Comparison of ENCODE assay signal across 10 cellular contexts in genomic region chr11:71946144-71946571, GRCh38. TPM values are rescaled to one million over a fixed set of nuclear protein-coding genes. Genes with fewer than 3 reads are reported as not detected.
DNase-seq lines count a peak whose midpoint lies in the region; ATAC-seq and TF ChIP-seq lines count a peak whose summit lies in the region.
"Had no signal": no experiment of that assay in that cellular context is flagged by ENCODE, and none has a peak within 500 bp of the region (broad histone marks: within the 10 kb centered on the region; RNA-seq: fewer than 3 reads in every experiment).

No MANE protein-coding gene starts in this region.

- H3K9me3 Mint-ChIP-seq in activated B cell treated with CpG ODN at 0.5 μM for 24 hours: no peaks in the 10 kb centered on the region
- H3K9me3 Mint-ChIP-seq: CD4-positive, CD25-positive, alpha-beta regulatory T cell had no signal

- H3K9me3 ChIP-seq in hepatocyte (ENCODE audit: low read depth): no peaks in the 10 kb centered on the region
- no peaks in the 10 kb centered on the region for H3K9me3 ChIP-seq in thyroid gland
- H3K9me3 ChIP-seq in Peyer's patch: no peaks in the 10 kb centered on the region
- H3K9me3 ChIP-seq: upper lobe of left lung had no signal

- 56% methylated on average over 2 of the region's 2 CpGs for WGBS in hepatocyte (ENCODE audit: low lambda C conversion rate, missing lambda C conversion rate)
- WGBS in thyroid gland, 2 donors: 82 to 83% methylated on average over 2 of the region's 2 CpGs

- no peak overlapping the region for H3K4me3 Mint-ChIP-seq in activated B cell treated with CpG ODN at 0.5 μM for 24 hours
- H3K4me3 Mint-ChIP-seq: CD4-positive, CD25-positive, alpha-beta regulatory T cell had no signal

- H3K36me3 ChIP-seq in hepatocyte (replicated peaks; ENCODE audit: insufficient read depth, low read depth): no peaks in the 10 kb centered on the region
- no peaks in the 10 kb centered on the region for H3K36me3 ChIP-seq in thyroid gland
- H3K36me3 ChIP-seq in Peyer's patch: no peaks in the 10 kb centered on the region

- H3K27ac Mint-ChIP-seq in activated B cell treated with CpG ODN at 0.5 μM for 24 hours: no peak overlapping the region

- peaks cover 14% of the 10 kb centered on the region for H3K4me1 ChIP-seq in hepatocyte (ENCODE audit: insufficient read depth)
- H3K4me1 ChIP-seq in thyroid gland: peaks cover 4 to 17% of the 10 kb centered on the region in 2 donors
- H3K4me1 ChIP-seq in Peyer's patch: peaks cover 0 to 5% (median 0%) of the 10 kb centered on the region in 4 donors

- TF ChIP-seq POLR2A in thyroid gland (IDR thresholded peaks at IDR 0.05): no peak
- TF ChIP-seq POLR2A in Peyer's patch (IDR thresholded peaks at IDR 0.05): no peak

- H3K4me3 ChIP-seq in hepatocyte (no peak overlapping the region), thyroid gland (replicated peaks in 1 of 3) (no peak overlapping the region), Peyer's patch (no peak overlapping the region)
- H3K4me3 ChIP-seq: upper lobe of left lung had no signal

- peaks cover 14% of the 10 kb centered on the region for H3K36me3 Mint-ChIP-seq in activated B cell treated with CpG ODN at 0.5 μM for 24 hours (ENCODE audit: low read depth)

- CTCF ChIA-PET in activated B cell treated with CpG ODN at 0.5 μM for 24 hours (lab: Charles Lee): no interaction called here

- ATAC-seq in activated B cell treated with CpG ODN at 0.5 μM for 24 hours (ENCODE audit: low read depth) (peak; percentile 42), GM19351 (IDR thresholded peaks at IDR 0.05; ENCODE audit: unreplicated experiment) (no peak)

- H3K27ac ChIP-seq in hepatocyte (peak overlapping the region; percentile 55), thyroid gland (no peak overlapping the region), Peyer's patch (no peak overlapping the region)
- H3K27ac ChIP-seq: upper lobe of left lung had no signal

- H3K27me3 Mint-ChIP-seq in activated B cell treated with CpG ODN at 0.5 μM for 24 hours: no peaks in the 10 kb centered on the region
- H3K27me3 Mint-ChIP-seq: CD4-positive, CD25-positive, alpha-beta regulatory T cell had no signal

- H3K9me2 ChIP-seq in hepatocyte (replicated peaks; ENCODE audit: insufficient read depth): no peaks in the 10 kb centered on the region

- H3K27me3 ChIP-seq in hepatocyte (no peaks in the 10 kb centered on the region), thyroid gland (no peaks in the 10 kb centered on the region), Peyer's patch (no peaks in the 10 kb centered on the region)
- H3K27me3 ChIP-seq: upper lobe of left lung had no signal

- H2AFZ ChIP-seq in hepatocyte: no peak overlapping the region

- peaks cover 3% of the 10 kb centered on the region for H4K20me1 ChIP-seq in hepatocyte (ENCODE audit: insufficient read depth, poor library complexity, severe bottlenecking)

- H3K79me2 ChIP-seq in hepatocyte: peaks cover 71% of the 10 kb centered on the region

- intact Hi-C loops in activated B cell treated with CpG ODN at 0.5 μM for 24 hours (cut with micrococcal nuclease): no loop called here
- intact Hi-C loops in thyroid gland (cut with DNase I): no loop called here
- intact Hi-C loops in posterior cingulate gyrus (cut with DNase I): no loop called here

- TF ChIP-seq CTCF in activated B cell treated with CpG ODN at 0.5 μM for 24 hours (IDR thresholded peaks at IDR 0.05) (no peak), hepatocyte (IDR thresholded peaks at IDR 0.05; ENCODE audit: poor library complexity) (no peak), thyroid gland (IDR thresholded peaks at IDR 0.05) (no peak), Peyer's patch (IDR thresholded peaks at IDR 0.05) (no peak)

- POLR2A ChIA-PET in activated B cell treated with CpG ODN at 0.5 μM for 24 hours (lab: Charles Lee): interaction anchor here (0.7 to 0.9 kb wide), 2 partner anchors 15 to 170 kb away, joined by 5 to 7 read pairs; no protein-coding TSS in a partner anchor

- H3K4me1 Mint-ChIP-seq in activated B cell treated with CpG ODN at 0.5 μM for 24 hours: peaks cover 39% of the 10 kb centered on the region

- DNase-seq in stimulated activated CD4-positive, alpha-beta T cell treated with anti-CD3 and anti-CD28 coated beads, Interleukin-1b, Interleukin-23, amount 100 ng/mL, for 48 hours: peak; percentile 14
- no peak for DNase-seq in stimulated activated CD4-positive, alpha-beta T cell treated with anti-CD3 and anti-CD28 coated beads, Interleukin-4, amount 100 ng/mL, for 4 hours
- DNase-seq in activated B cell treated with CpG ODN at 0.5 μM for 24 hours (no peak), hepatocyte (ENCODE audit: low spot score) (no peak), thyroid gland (no peak), posterior cingulate gyrus (no peak), Peyer's patch (no peak)
- DNase-seq: CD4-positive, CD25-positive, alpha-beta regulatory T cell; upper lobe of left lung had no signal

- H3K4me2 ChIP-seq in hepatocyte: no peak overlapping the region

RNA-seq across cellular contexts. Expression of gene RNF121, which starts 17.3 kb away (rescaled TPM):
- total RNA-seq in activated B cell treated with CpG ODN at 0.5 μM for 24 hours (44.4 and 47.4 TPM in 2 replicates), hepatocyte (26.4 and 26.5 TPM in 2 replicates), thyroid gland (10 to 100 TPM; 41.9 to 64.4 (median 54.7) TPM), Peyer's patch (10 to 100 TPM; 43.7 to 83.9 (median 52.4) TPM)
- polyA plus RNA-seq in hepatocyte: 29.4 and 38.1 TPM in 2 replicates

RNA-seq across cellular contexts. Expression of gene XNDC1N, which starts 17.8 kb away (rescaled TPM):
- total RNA-seq in activated B cell treated with CpG ODN at 0.5 μM for 24 hours (18.4 and 20.8 TPM in 2 replicates), hepatocyte (5.9 and 9.7 TPM in 2 replicates), thyroid gland (10 to 100 TPM; 13.8 to 19.9 (median 16.4) TPM), Peyer's patch (10 to 100 TPM; 19.8 to 25.2 (median 24.1) TPM)
- 1.6 and 7.1 TPM in 2 replicates for polyA plus RNA-seq in hepatocyte

RNA-seq across cellular contexts. Expression of gene IL18BP, which starts 52.6 kb away (rescaled TPM):
- total RNA-seq in activated B cell treated with CpG ODN at 0.5 μM for 24 hours (26.8 and 27.5 TPM in 2 replicates), hepatocyte (2.4 and 2.8 TPM in 2 replicates), thyroid gland (10 to 100 TPM in 2 of 4 donors, 1 to 10 TPM in 2; 7.6 to 12.1 (median 9.5) TPM), Peyer's patch (10 to 100 TPM; 16.1 to 45.4 (median 28.2) TPM)
- polyA plus RNA-seq in hepatocyte: 2.2 and 2.6 TPM in 2 replicates
